8 cellular contexts compared by ENCODE assay signal in the genomic region with DNA sequence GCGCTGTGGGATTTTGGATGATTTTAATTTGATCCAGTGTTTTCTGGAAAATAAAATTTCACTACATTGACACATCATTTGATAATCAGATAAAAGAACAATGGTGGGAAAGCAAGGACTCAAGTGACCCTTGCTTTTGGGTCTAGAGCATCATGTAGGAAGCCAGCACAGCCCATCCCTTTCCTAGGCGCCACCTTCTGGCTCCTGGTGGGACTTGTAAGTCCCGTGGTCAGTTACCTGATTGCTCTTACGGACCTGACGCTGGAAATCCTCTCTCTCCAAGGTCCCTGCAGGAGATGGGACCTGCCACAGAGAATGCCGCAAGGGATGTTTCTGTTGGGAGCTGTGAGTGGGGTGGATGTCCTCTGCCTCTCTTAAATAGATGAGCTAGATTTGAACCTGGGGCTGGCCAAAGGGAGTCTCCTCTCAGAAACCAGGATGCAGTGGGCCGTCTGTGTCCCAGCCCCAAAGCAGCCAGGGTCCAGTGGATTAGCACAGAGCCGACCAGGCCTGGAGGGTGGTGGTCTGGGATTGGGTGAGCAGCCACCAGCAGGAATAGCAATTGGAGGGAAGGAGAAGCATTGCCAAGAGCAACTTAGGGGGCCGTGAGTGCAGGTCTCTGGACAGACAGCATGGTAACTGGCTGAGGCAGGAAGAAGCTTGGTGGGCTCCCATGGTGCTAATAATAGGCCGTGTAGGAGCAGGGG. TPM values are rescaled to one million over a fixed set of nuclear protein-coding genes. Genes with fewer than 3 reads are reported as not detected.
A peak's percentile ranks its signal among the peaks of the same experiment; 100 is the strongest.
DNase-seq lines count a peak whose midpoint lies in the region; ATAC-seq and TF ChIP-seq lines count a peak whose summit lies in the region.

No MANE protein-coding gene starts in this region.

- no peak overlapping the region for H2AFZ ChIP-seq in HCT116 (ENCODE audit: low read depth, low read length, poor library complexity, severe bottlenecking)

- TF ChIP-seq POLR2A in HCT116 (IDR thresholded peaks at IDR 0.05; ENCODE audit: borderline replicate concordance, extremely low read depth, insufficient read depth, insufficient read length) = no peak

- H3K4me1 ChIP-seq in HCT116 (ENCODE audit: control insufficient read depth in 1 of 2, insufficient read depth in 2 of 2, low read length in 2 of 2) (no peaks in the 10 kb centered on the region), adipocyte (ENCODE audit: control insufficient read depth, insufficient read depth, low read length) (peaks cover 17% of the 10 kb centered on the region), left lung (peaks cover 12 to 45% of the 10 kb centered on the region in 2 donors)

- no peak overlapping the region for H3K4me3 ChIP-seq in HCT116 (replicated peaks in 1 of 2; ENCODE audit: low read depth in 1 of 2, low read length in 2 of 2)
- H3K4me3 ChIP-seq in adipocyte (ENCODE audit: low read length) = no peak overlapping the region
- H3K4me3 ChIP-seq in left lung = no peak overlapping the region

- RAD21 ChIA-PET in HCT116 (lab: Charles Lee; ENCODE audit: low non-redundant PET in 1 of 2, low total read pairs in 2 of 2, uncharacterized antibody in 2 of 2, unreplicated experiment in 2 of 2) = no interaction called here

- peak; percentile 52 for TF ChIP-seq RAD21 in HCT116 (IDR thresholded peaks at IDR 0.05; ENCODE audit: low read depth)

- TF ChIP-seq CTCF in HCT116 (IDR thresholded peaks at IDR 0.05 in 2 of 3, conservative IDR thresholded peaks at IDR 0.05 in 1 of 3; ENCODE audit: borderline replicate concordance in 1 of 3, insufficient read depth in 1 of 3, low read depth in 2 of 3, low read length in 2 of 3) = peak; percentile 30 to 73 (median 67); a peak in 5 of 6 replicates
- peak in 1 of 2 donors; percentile 29 for TF ChIP-seq CTCF in left lung (IDR thresholded peaks at IDR 0.05)

- CTCF ChIA-PET in HCT116 (lab: Charles Lee) = no interaction called here

- POLR2A ChIA-PET in HCT116 (lab: Charles Lee) = no interaction called here

- no peaks in the 10 kb centered on the region for H4K20me1 ChIP-seq in HCT116 (ENCODE audit: insufficient read depth)

- ATAC-seq in HCT116 (peak; percentile 92), left lung (peak; percentile 48), HG03097 (IDR thresholded peaks at IDR 0.05; ENCODE audit: low FRiP score, unreplicated experiment) (no peak)

- H3K27ac ChIP-seq in HCT116 (ENCODE audit: low read depth, low read length) = no peak overlapping the region
- H3K27ac ChIP-seq in left lung = peak overlapping the region in 1 of 2 donors; percentile 8

- no peak overlapping the region for H3K9ac ChIP-seq in HCT116 (ENCODE audit: low read length)
- H3K9ac ChIP-seq in adipocyte (ENCODE audit: low read length) = no peak overlapping the region

- in situ Hi-C loops in Caki2 (cut with HindIII; ENCODE audit: low pct_unique_long_range_greater_than_20kb, low sequenced_read_pairs) = no loop called here

- H3K4me2 ChIP-seq in HCT116 (ENCODE audit: low read length) = no peak overlapping the region

- BruUV-seq in HCT116 (replicated peaks; lab: Mats Ljungman, UMichigan) = no TSS peak

- H3K9me2 ChIP-seq in HCT116 (ENCODE audit: insufficient read depth) = no peaks in the 10 kb centered on the region

- intact Hi-C loops in HCT116 (cut with micrococcal nuclease) (loop anchor here (1.0 kb wide), 1 partner anchor 294 kb away; no protein-coding TSS in a partner anchor), left lung (cut with DNase I) (no loop called here)

- DNase-seq in Caki2 (ENCODE audit: low read depth) (peak; percentile 19), HCT116 (ENCODE audit: low read depth, low spot score) (peak; percentile 43), adipocyte (ENCODE audit: low read depth) (peak; percentile 40), left lung (no peak), T-helper 2 cell (no peak), KG1 (lab: John Stamatoyannopoulos, UW) (no peak)
- no peak for DNase-seq in effector CD8-positive, alpha-beta T cell (lab: John Stamatoyannopoulos, UW)

- H3K36me3 ChIP-seq in HCT116 (ENCODE audit: control insufficient read depth in 1 of 2, insufficient read depth in 2 of 2, low read length in 2 of 2) (no peaks in the 10 kb centered on the region), adipocyte (ENCODE audit: control insufficient read depth, insufficient read depth, low read length, severe bottlenecking) (peaks cover 54% of the 10 kb centered on the region), left lung (no peaks in the 10 kb centered on the region)

- H3K9me3 ChIP-seq in HCT116 (ENCODE audit: control insufficient read depth in 1 of 2, insufficient read depth in 1 of 2, low read depth in 1 of 2, low read length in 2 of 2) (no peaks in the 10 kb centered on the region), adipocyte (ENCODE audit: control insufficient read depth, low read length) (no peaks in the 10 kb centered on the region), left lung (no peaks in the 10 kb centered on the region)

- H3K79me2 ChIP-seq in HCT116 (ENCODE audit: insufficient read depth, low read length) = no peaks in the 10 kb centered on the region

- no peaks in the 10 kb centered on the region; the same call in 1 of the 2 replicates for H3K27me3 ChIP-seq in HCT116 (ENCODE audit: insufficient read depth, low read length)
- no peaks in the 10 kb centered on the region for H3K27me3 ChIP-seq in adipocyte (replicated peaks; ENCODE audit: control insufficient read depth, insufficient read depth, low read length)
- no peaks in the 10 kb centered on the region for H3K27me3 ChIP-seq in left lung

TF ChIP-seq in HCT116, 20 proteins besides CTCF, POLR2A, EP300 and RAD21 (continues in another document):
- TF ChIP-seq EZH2 (IDR thresholded peaks at IDR 0.05) (no peak), POLR2AphosphoS5 (IDR thresholded peaks at IDR 0.05; ENCODE audit: low read depth, low read length) (no peak), EGR1 (IDR thresholded peaks at IDR 0.05; ENCODE audit: low read depth) (no peak), SP1 (IDR thresholded peaks at IDR 0.05; ENCODE audit: low read depth) (no peak), FOSL1 (IDR thresholded peaks at IDR 0.05; ENCODE audit: low read depth) (no peak), JUND (IDR thresholded peaks at IDR 0.05) (no peak), CEBPB (IDR thresholded peaks at IDR 0.05; ENCODE audit: low read depth) (no peak), ZBTB33 (IDR thresholded peaks at IDR 0.05; ENCODE audit: extremely low read depth, insufficient replicate concordance, low read length) (no peak), TCF7L2 (IDR thresholded peaks at IDR 0.05; ENCODE audit: borderline replicate concordance, extremely low read depth, insufficient read depth, insufficient read length) (no peak), SRF (IDR thresholded peaks at IDR 0.05; ENCODE audit: low read depth) (no peak), ZNF274 (IDR thresholded peaks at IDR 0.05; ENCODE audit: low read depth, low read length) (no peak), REST (IDR thresholded peaks at IDR 0.05; ENCODE audit: low read depth) (no peak), EZH2phosphoT487 (IDR thresholded peaks at IDR 0.05; ENCODE audit: borderline replicate concordance) (no peak), YY1 (IDR thresholded peaks at IDR 0.05; ENCODE audit: extremely low read depth, insufficient replicate concordance, low read depth, low read length) (no peak), ELF1 (IDR thresholded peaks at IDR 0.05; ENCODE audit: borderline replicate concordance, low read depth) (no peak), ZFX (IDR thresholded peaks at IDR 0.05) (no peak)
- TF ChIP-seq, protein P1, sequence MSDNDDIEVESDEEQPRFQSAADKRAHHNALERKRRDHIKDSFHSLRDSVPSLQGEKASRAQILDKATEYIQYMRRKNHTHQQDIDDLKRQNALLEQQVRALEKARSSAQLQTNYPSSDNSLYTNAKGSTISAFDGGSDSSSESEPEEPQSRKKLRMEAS (IDR thresholded peaks at IDR 0.05) = no peak

RNA-seq across cellular contexts. Expression of gene TIMP3, which starts 21.7 kb away (rescaled TPM):
- 0.14 TPM in 1 of 2 replicates, not detected in the other for total RNA-seq in Caki2 (2014; rRNA removed; shearing (Covaris generic); ENCODE audit: low replicate concordance)
- total RNA-seq in HCT116 (2021; ENCODE audit: unreplicated experiment) = 2.2 TPM
- 1.1 TPM in 2 replicates for polyA plus RNA-seq in HCT116 (2012)
- total RNA-seq in left lung = 100 to 1,000 TPM; 277 to 308 TPM

Comparison
In these comparisons a context has a peak if more than half of its experiments do, and no peak if none do; other contexts are left out.
1. DNase-seq: peak in Caki2 (single experiment), HCT116 (single experiment) and adipocyte (single experiment); none in left lung (0 of 2), effector CD8-positive, alpha-beta T cell (single experiment), T-helper 2 cell (0 of 5) and KG1 (single experiment).
2. RNA of gene TIMP3, which starts 21.7 kb away (total RNA-seq): 277 to 308 TPM in left lung; 2.2 TPM in HCT116 (single experiment) and 0.14 TPM in Caki2; every median in the first group is over 10 times any median in the second.